In genomic region chr7:148882192-148882591, GRCh38 we compare ENCODE assay signal across 9 cellular contexts. TPM values are rescaled to one million over a fixed set of nuclear protein-coding genes. Genes with fewer than 3 reads are reported as not detected.
DNase-seq lines count a peak whose midpoint lies in the region; ATAC-seq and TF ChIP-seq lines count a peak whose summit lies in the region.
"Had no signal": no experiment of that assay in that cellular context is flagged by ENCODE, and none has a peak within 500 bp of the region (broad histone marks: within the 10 kb centered on the region; RNA-seq: fewer than 3 reads in every experiment).

No MANE protein-coding gene starts in this region.

- in situ Hi-C loops in Panc1 (cut with HindIII; ENCODE audit: low pct_unique_long_range_greater_than_20kb, low sequenced_read_pairs): no loop called here

- H3K27me3 ChIP-seq in Panc1 (ENCODE audit: control insufficient read depth, insufficient read depth, low read length): no peaks in the 10 kb centered on the region

- H3K27me3 Mint-ChIP-seq in activated naive CD4-positive, alpha-beta T cell treated with anti-CD3 and anti-CD28 coated beads, Interleukin-2, amount 10 ng/mL, durations not matched to agents 7 days and 5 days: no peaks in the 10 kb centered on the region

- H3K36me3 ChIP-seq in Panc1 (ENCODE audit: control insufficient read depth, insufficient read depth, low read length): no peaks in the 10 kb centered on the region

- peak overlapping the region; percentile 93 for H3K4me3 Mint-ChIP-seq in activated naive CD4-positive, alpha-beta T cell treated with anti-CD3 and anti-CD28 coated beads, Interleukin-2, amount 10 ng/mL, durations not matched to agents 7 days and 5 days
- H3K4me3 Mint-ChIP-seq in stimulated activated effector memory CD8-positive, alpha-beta T cell treated with anti-CD3 and anti-CD28 coated beads, Interleukin-12 subunit alpha, Interleukin-12 subunit beta, amount 100 ng/mL, for 72 hours: peak overlapping the region; percentile 85

- H3K4me1 Mint-ChIP-seq in activated naive CD4-positive, alpha-beta T cell treated with anti-CD3 and anti-CD28 coated beads, Interleukin-2, amount 10 ng/mL, durations not matched to agents 7 days and 5 days: peaks cover 53% of the 10 kb centered on the region
- peaks cover 20% of the 10 kb centered on the region for H3K4me1 Mint-ChIP-seq in stimulated activated effector memory CD8-positive, alpha-beta T cell treated with anti-CD3 and anti-CD28 coated beads, Interleukin-12 subunit alpha, Interleukin-12 subunit beta, amount 100 ng/mL, for 72 hours

- no peaks in the 10 kb centered on the region for H3K9me3 Mint-ChIP-seq in activated naive CD4-positive, alpha-beta T cell treated with anti-CD3 and anti-CD28 coated beads, Interleukin-2, amount 10 ng/mL, durations not matched to agents 7 days and 5 days
- no peaks in the 10 kb centered on the region for H3K9me3 Mint-ChIP-seq in stimulated activated effector memory CD8-positive, alpha-beta T cell treated with anti-CD3 and anti-CD28 coated beads, Interleukin-12 subunit alpha, Interleukin-12 subunit beta, amount 100 ng/mL, for 72 hours

- TF ChIP-seq CTCF in Panc1 (IDR thresholded peaks at IDR 0.05) (no peak), epithelial cell of esophagus (IDR thresholded peaks at IDR 0.05; ENCODE audit: insufficient read depth, low read depth, low read length, missing control alignments) (no peak)

- ATAC-seq in Panc1 (no peak), HG02678 (IDR thresholded peaks at IDR 0.05; ENCODE audit: unreplicated experiment) (no peak)
- ATAC-seq in stimulated activated effector memory CD8-positive, alpha-beta T cell treated with anti-CD3 and anti-CD28 coated beads, Interleukin-12 subunit alpha, Interleukin-12 subunit beta, amount 100 ng/mL, for 72 hours: no peak

- peaks cover 26% of the 10 kb centered on the region for H3K36me3 Mint-ChIP-seq in activated naive CD4-positive, alpha-beta T cell treated with anti-CD3 and anti-CD28 coated beads, Interleukin-2, amount 10 ng/mL, durations not matched to agents 7 days and 5 days
- peaks cover 37% of the 10 kb centered on the region for H3K36me3 Mint-ChIP-seq in stimulated activated effector memory CD8-positive, alpha-beta T cell treated with anti-CD3 and anti-CD28 coated beads, Interleukin-12 subunit alpha, Interleukin-12 subunit beta, amount 100 ng/mL, for 72 hours

- intact Hi-C loops in Panc1 (cut with micrococcal nuclease; ENCODE audit: unreplicated experiment): no loop called here

- peak overlapping the region; percentile 75 for H3K27ac Mint-ChIP-seq in activated naive CD4-positive, alpha-beta T cell treated with anti-CD3 and anti-CD28 coated beads, Interleukin-2, amount 10 ng/mL, durations not matched to agents 7 days and 5 days
- peak overlapping the region; percentile 95 for H3K27ac Mint-ChIP-seq in stimulated activated effector memory CD8-positive, alpha-beta T cell treated with anti-CD3 and anti-CD28 coated beads, Interleukin-12 subunit alpha, Interleukin-12 subunit beta, amount 100 ng/mL, for 72 hours

- CTCF ChIA-PET in activated naive CD4-positive, alpha-beta T cell treated with anti-CD3 and anti-CD28 coated beads, Interleukin-2, amount 10 ng/mL, durations not matched to agents 7 days and 5 days (lab: Charles Lee): interaction anchor here (1.6 to 2.0 kb wide), 2 partner anchors 8 to 60 kb away, joined by 4 to 13 read pairs; no protein-coding TSS in a partner anchor
- CTCF ChIA-PET in Panc1 (lab: Charles Lee): no interaction called here

- no TSS peak for BruUV-seq in Panc1 (replicated peaks; lab: Mats Ljungman, UMichigan)

- peaks cover 16% of the 10 kb centered on the region for H3K4me1 ChIP-seq in Panc1 (ENCODE audit: control insufficient read depth, insufficient read depth, low read length)

- no peaks in the 10 kb centered on the region for H3K9me3 ChIP-seq in Panc1 (ENCODE audit: control insufficient read depth, insufficient read depth, low read depth, low read length)

- peak overlapping the region; percentile 19 to 88 for H3K4me3 ChIP-seq in Panc1 (ENCODE audit: low read depth in 2 of 2, low read length in 2 of 2)
- peak overlapping the region; percentile 78 for H3K4me3 ChIP-seq in epithelial cell of esophagus (ENCODE audit: low read length)

- POLR2A ChIA-PET in Panc1 (lab: Charles Lee): no interaction called here

- no peak for DNase-seq in activated naive CD4-positive, alpha-beta T cell treated with anti-CD3 and anti-CD28 coated beads, Interleukin-2, amount 10 ng/mL, durations not matched to agents 7 days and 5 days
- DNase-seq in activated naive CD4-positive, alpha-beta T cell treated with Interleukin-2 at 50 U/mL for 16 hours: no peak
- DNase-seq in Panc1 (ENCODE audit: low read depth, low spot score): no peak
- DNase-seq in epithelial cell of esophagus (ENCODE audit: low read depth): no peak
- no peak for DNase-seq in stimulated activated effector memory CD8-positive, alpha-beta T cell treated with anti-CD3 and anti-CD28 coated beads, Interleukin-12 subunit alpha, Interleukin-12 subunit beta, amount 100 ng/mL, for 72 hours (ENCODE audit: low spot score in 2 of 2)
- no peak for DNase-seq in SW 1271 (lab: John Stamatoyannopoulos, UW)
- no peak for DNase-seq in NCI-H2081 treated with DMSO at 0.1 percent for 48 hours (lab: John Stamatoyannopoulos, UW)
- DNase-seq: COR-L47 had no signal

- H3K27ac ChIP-seq in Panc1 (ENCODE audit: low read length): peak overlapping the region; percentile 88; the same call in 1 of the 2 replicates

RNA-seq across cellular contexts. Expression of gene EZH2, which starts 1.9 kb away (rescaled TPM):
- total RNA-seq in Panc1 (2021; ENCODE audit: unreplicated experiment): 38.3 TPM
- 14.6 TPM for polyA plus RNA-seq in Panc1 (2012; ENCODE audit: insufficient read length)
